In the genomic region with DNA sequence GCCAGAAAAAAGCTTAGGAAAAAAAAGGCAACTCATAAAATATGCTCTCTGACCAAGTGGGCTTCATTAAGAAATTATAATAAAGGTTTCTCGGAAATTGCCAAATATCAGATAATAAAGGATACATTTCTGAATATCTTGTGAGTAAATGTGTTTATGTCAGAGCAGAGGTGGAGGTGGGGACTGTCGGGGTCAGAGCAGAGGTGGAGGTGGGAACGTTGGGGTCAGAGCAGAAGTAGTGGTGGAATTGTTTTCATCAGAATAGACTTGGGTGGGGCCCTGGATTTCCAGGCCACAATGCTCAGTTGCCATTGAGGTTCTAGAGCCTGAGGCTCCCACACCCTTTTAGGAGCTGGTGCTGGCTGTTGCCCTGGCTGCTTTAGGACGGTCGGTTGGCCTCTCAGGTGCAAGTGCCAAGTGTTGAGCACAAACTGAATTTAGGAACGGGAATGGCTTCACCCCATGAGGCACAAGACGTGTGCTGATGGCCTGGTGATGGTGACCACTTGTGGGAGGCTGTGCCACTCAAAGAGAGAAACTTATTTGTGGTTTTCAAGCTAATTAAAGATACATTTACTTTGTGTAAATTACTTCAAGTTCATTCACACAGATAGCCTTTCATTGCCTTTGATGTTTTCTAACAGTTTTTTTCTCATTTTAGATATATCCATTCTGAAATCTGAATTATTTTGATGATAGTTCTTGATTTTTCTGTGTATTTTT, we compare ENCODE assay signal across 8 cellular contexts.
DNase-seq lines count a peak whose midpoint lies in the region; ATAC-seq and TF ChIP-seq lines count a peak whose summit lies in the region.

No MANE protein-coding gene starts in this region.

- H3K36me3 ChIP-seq in gastrocnemius medialis = no peaks in the 10 kb centered on the region

- in situ Hi-C loops in gastrocnemius medialis (cut with MboI; ENCODE audit: low sequenced_read_pairs in 4 of 4) = no loop called here

- peaks cover 5 to 15% of the 10 kb centered on the region in 2 donors for H3K4me1 ChIP-seq in gastrocnemius medialis

- TF ChIP-seq POLR2A in gastrocnemius medialis (IDR thresholded peaks at IDR 0.05) = no peak

- DNase-seq in NCI-H2107 treated with DMSO at 0.1 percent for 48 hours (lab: John Stamatoyannopoulos, UW; ENCODE audit: unreplicated experiment) (peak; percentile 28), NCI-H2107 (lab: John Stamatoyannopoulos, UW) (no peak), glomerular visceral epithelial cell (ENCODE audit: extremely low spot score) (peak; percentile 73), gastrocnemius medialis (peak in 1 of 2 donors; percentile 71), midbrain (lab: John Stamatoyannopoulos, UW) (no peak), SW480 (ENCODE audit: low spot score) (no peak)
- peak; percentile 37 for DNase-seq in activated CD4-positive, CD25-positive, alpha-beta regulatory T cell treated with anti-CD3 and anti-CD28 coated beads, Interleukin-2, amount 50 U/mL, for 72 hours

- no peak overlapping the region for H3K27ac ChIP-seq in gastrocnemius medialis

- no peak for TF ChIP-seq CTCF in gastrocnemius medialis (IDR thresholded peaks at IDR 0.05 in 4 of 5, conservative IDR thresholded peaks at IDR 0.05 in 1 of 5)

- peak; percentile 78 for ATAC-seq in HG03139 (IDR thresholded peaks at IDR 0.05; ENCODE audit: unreplicated experiment)
- peak; percentile 49 to 88 for ATAC-seq in gastrocnemius medialis

- intact Hi-C loops in gastrocnemius medialis (cut with DNase I; ENCODE audit: low total_unique reads) = no loop called here

- no peaks in the 10 kb centered on the region for H3K27me3 ChIP-seq in gastrocnemius medialis

- H3K4me3 ChIP-seq in gastrocnemius medialis = no peak overlapping the region

- no peaks in the 10 kb centered on the region for H3K9me3 ChIP-seq in gastrocnemius medialis

Comparison
In these comparisons a context has a peak if more than half of its experiments do, and no peak if none do; other contexts are left out.
1. DNase-seq: peak in NCI-H2107 treated with DMSO at 0.1 percent for 48 hours (single experiment), activated CD4-positive, CD25-positive, alpha-beta regulatory T cell treated with anti-CD3 and anti-CD28 coated beads, Interleukin-2, amount 50 U/mL, for 72 hours (single experiment) and glomerular visceral epithelial cell (single experiment); none in NCI-H2107 (single experiment), midbrain (single experiment) and SW480 (single experiment).